Comparison of ENCODE assay signal across 2 cellular contexts in the genomic region with DNA sequence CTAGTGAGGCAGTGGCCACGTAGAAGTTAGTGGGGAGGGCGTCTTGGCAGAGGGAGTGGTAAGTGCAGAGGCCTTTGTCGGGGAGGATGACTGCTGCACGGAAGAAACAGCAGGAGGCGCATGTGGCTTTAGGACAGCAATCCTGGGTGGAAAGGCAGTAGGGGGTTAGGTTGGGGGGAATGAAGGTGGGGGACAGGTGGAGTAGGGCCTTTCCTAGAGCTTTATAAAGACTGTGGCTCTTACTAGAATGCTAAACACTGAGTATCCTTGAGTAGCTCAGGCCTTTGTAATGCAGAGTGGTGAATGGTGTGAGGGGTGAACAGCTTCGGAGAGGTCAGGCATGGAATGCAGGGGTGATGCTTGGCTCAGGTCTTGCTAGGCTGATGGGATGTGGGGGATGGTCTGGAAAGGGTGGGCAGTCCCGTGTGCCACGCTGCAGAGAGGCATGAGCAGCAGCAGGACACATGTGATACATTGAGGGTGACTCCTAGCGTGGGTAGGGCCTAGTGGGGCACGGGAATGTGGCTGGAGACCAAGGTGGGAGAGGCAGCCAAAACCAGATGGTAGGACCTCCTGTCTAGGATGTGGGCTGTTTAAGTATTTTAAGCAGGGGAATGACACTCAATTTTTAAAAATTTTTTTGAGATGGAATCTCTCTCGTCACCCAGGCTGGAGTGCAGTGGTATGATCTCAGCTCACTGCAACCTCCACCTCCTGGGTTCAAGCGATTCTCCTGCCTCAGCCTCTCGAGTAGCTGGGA.
TF ChIP-seq lines count a peak whose summit lies in the region.

No MANE protein-coding gene starts in this region.

TF ChIP-seq in H1, 55 proteins besides CTCF, POLR2A, EP300 and RAD21 (continues in another document):
- TF ChIP-seq FOSL1 (IDR thresholded peaks at IDR 0.05; ENCODE audit: insufficient read depth, low read depth, low read length) (no peak), NRF1 (IDR thresholded peaks at IDR 0.05; ENCODE audit: low read depth, low read length) (no peak), HDAC2 (IDR thresholded peaks at IDR 0.05; ENCODE audit: borderline replicate concordance in 1 of 2, low read depth in 2 of 2, low read length in 2 of 2) (peak; percentile 52 to 60; a peak in 3 of 4 replicates), ASH2L (IDR thresholded peaks at IDR 0.05; ENCODE audit: low read length) (peak; percentile 95), RFX5 (IDR thresholded peaks at IDR 0.05; ENCODE audit: borderline replicate concordance, low read depth, low read length) (no peak), EZH2 (IDR thresholded peaks at IDR 0.05; ENCODE audit: low read depth, low read length, severe bottlenecking) (no peak), SIRT6 (IDR thresholded peaks at IDR 0.05; ENCODE audit: low read length) (no peak), GABPA (IDR thresholded peaks at IDR 0.05; ENCODE audit: borderline replicate concordance, insufficient read depth, low read length) (no peak), KDM4A (IDR thresholded peaks at IDR 0.05; ENCODE audit: low read depth, low read length, severe bottlenecking) (no peak), CHD7 (IDR thresholded peaks at IDR 0.05; ENCODE audit: insufficient replicate concordance, low read length) (no peak), JUN (IDR thresholded peaks at IDR 0.05; ENCODE audit: low read depth, low read length) (no peak), SP2 (IDR thresholded peaks at IDR 0.05; ENCODE audit: low read length) (no peak), SUZ12 (IDR thresholded peaks at IDR 0.05; ENCODE audit: low read length) (no peak), USF2 (IDR thresholded peaks at IDR 0.05; ENCODE audit: low read length) (no peak)

TF ChIP-seq in HepG2, 621 proteins besides CTCF, POLR2A, EP300 and RAD21:
- no peak for TF ChIP-seq NKX3-1 (CRISPR knock-in tag; IDR thresholded peaks at IDR 0.05)
- no peak for TF ChIP-seq KDM5A (IDR thresholded peaks at IDR 0.05; ENCODE audit: borderline replicate concordance, low read length)
- no peak for TF ChIP-seq MIXL1 (CRISPR knock-in tag; IDR thresholded peaks at IDR 0.05)
- TF ChIP-seq FOSL1 (CRISPR knock-in tag; IDR thresholded peaks at IDR 0.05; ENCODE audit: borderline replicate concordance) = no peak
- TF ChIP-seq NFYC (CRISPR knock-in tag; IDR thresholded peaks at IDR 0.05) = no peak
- TF ChIP-seq, protein P1, sequence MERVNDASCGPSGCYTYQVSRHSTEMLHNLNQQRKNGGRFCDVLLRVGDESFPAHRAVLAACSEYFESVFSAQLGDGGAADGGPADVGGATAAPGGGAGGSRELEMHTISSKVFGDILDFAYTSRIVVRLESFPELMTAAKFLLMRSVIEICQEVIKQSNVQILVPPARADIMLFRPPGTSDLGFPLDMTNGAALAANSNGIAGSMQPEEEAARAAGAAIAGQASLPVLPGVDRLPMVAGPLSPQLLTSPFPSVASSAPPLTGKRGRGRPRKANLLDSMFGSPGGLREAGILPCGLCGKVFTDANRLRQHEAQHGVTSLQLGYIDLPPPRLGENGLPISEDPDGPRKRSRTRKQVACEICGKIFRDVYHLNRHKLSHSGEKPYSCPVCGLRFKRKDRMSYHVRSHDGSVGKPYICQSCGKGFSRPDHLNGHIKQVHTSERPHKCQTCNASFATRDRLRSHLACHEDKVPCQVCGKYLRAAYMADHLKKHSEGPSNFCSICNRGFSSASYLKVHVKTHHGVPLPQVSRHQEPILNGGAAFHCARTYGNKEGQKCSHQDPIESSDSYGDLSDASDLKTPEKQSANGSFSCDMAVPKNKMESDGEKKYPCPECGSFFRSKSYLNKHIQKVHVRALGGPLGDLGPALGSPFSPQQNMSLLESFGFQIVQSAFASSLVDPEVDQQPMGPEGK (CRISPR knock-in tag; IDR thresholded peaks at IDR 0.05) = no peak
- no peak for TF ChIP-seq ZNF296 (CRISPR knock-in tag; conservative IDR thresholded peaks at IDR 0.05)
- TF ChIP-seq ZNF329 (CRISPR knock-in tag; IDR thresholded peaks at IDR 0.05; ENCODE audit: low read depth) = no peak
- TF ChIP-seq, protein P2, sequence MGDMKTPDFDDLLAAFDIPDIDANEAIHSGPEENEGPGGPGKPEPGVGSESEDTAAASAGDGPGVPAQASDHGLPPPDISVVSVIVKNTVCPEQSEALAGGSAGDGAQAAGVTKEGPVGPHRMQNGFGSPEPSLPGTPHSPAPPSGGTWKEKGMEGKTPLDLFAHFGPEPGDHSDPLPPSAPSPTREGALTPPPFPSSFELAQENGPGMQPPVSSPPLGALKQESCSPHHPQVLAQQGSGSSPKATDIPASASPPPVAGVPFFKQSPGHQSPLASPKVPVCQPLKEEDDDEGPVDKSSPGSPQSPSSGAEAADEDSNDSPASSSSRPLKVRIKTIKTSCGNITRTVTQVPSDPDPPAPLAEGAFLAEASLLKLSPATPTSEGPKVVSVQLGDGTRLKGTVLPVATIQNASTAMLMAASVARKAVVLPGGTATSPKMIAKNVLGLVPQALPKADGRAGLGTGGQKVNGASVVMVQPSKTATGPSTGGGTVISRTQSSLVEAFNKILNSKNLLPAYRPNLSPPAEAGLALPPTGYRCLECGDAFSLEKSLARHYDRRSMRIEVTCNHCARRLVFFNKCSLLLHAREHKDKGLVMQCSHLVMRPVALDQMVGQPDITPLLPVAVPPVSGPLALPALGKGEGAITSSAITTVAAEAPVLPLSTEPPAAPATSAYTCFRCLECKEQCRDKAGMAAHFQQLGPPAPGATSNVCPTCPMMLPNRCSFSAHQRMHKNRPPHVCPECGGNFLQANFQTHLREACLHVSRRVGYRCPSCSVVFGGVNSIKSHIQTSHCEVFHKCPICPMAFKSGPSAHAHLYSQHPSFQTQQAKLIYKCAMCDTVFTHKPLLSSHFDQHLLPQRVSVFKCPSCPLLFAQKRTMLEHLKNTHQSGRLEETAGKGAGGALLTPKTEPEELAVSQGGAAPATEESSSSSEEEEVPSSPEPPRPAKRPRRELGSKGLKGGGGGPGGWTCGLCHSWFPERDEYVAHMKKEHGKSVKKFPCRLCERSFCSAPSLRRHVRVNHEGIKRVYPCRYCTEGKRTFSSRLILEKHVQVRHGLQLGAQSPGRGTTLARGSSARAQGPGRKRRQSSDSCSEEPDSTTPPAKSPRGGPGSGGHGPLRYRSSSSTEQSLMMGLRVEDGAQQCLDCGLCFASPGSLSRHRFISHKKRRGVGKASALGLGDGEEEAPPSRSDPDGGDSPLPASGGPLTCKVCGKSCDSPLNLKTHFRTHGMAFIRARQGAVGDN (CRISPR knock-in tag; IDR thresholded peaks at IDR 0.05) = peak; percentile 28; the same call in 1 of the 2 replicates
- TF ChIP-seq MEIS1 (CRISPR knock-in tag; IDR thresholded peaks at IDR 0.05; ENCODE audit: borderline replicate concordance) = no peak
- peak; percentile 43 for TF ChIP-seq RBM22 (optimal IDR thresholded peaks at IDR 0.05; ENCODE audit: low read length)
- TF ChIP-seq HNF4G (IDR thresholded peaks at IDR 0.05; ENCODE audit: borderline replicate concordance, low read depth, low read length) = no peak
- TF ChIP-seq HNF4G (CRISPR knock-in tag; IDR thresholded peaks at IDR 0.05; ENCODE audit: borderline replicate concordance, low read depth) = no peak
- TF ChIP-seq, protein P3, sequence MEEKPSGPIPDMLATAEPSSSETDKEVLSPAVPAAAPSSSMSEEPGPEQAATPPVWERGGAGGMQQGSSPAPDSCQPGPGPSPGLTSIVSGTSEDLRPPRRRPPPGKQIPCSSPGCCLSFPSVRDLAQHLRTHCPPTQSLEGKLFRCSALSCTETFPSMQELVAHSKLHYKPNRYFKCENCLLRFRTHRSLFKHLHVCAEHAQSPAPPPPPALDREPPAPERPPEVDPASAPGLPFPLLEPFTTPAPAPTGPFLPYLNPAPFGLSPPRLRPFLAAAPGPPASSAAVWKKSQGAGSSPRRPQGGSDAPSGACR (CRISPR knock-in tag; IDR thresholded peaks at IDR 0.05) = no peak
- no peak for TF ChIP-seq CEBPG (CRISPR knock-in tag; IDR thresholded peaks at IDR 0.05)
- no peak for TF ChIP-seq SOX6 (IDR thresholded peaks at IDR 0.05)
- no peak for TF ChIP-seq SOX6 (CRISPR knock-in tag; IDR thresholded peaks at IDR 0.05)
- TF ChIP-seq STAG1 (CRISPR knock-in tag; IDR thresholded peaks at IDR 0.05) = peak; percentile 39
- no peak for TF ChIP-seq PPARG (CRISPR knock-in tag; conservative IDR thresholded peaks at IDR 0.05)
- TF ChIP-seq THAP11 (CRISPR knock-in tag; IDR thresholded peaks at IDR 0.05) = no peak
- TF ChIP-seq ZNF616 (CRISPR knock-in tag; IDR thresholded peaks at IDR 0.05; ENCODE audit: low read depth) = no peak
- TF ChIP-seq ZNF407 (CRISPR knock-in tag; IDR thresholded peaks at IDR 0.05; ENCODE audit: not compliant biosample characterization) = no peak
- no peak for TF ChIP-seq KAT2B (IDR thresholded peaks at IDR 0.05; ENCODE audit: borderline replicate concordance, low read depth, low read length)
- no peak for TF ChIP-seq NCOA2 (CRISPR knock-in tag; IDR thresholded peaks at IDR 0.05)
- TF ChIP-seq KLF11 (CRISPR knock-in tag; IDR thresholded peaks at IDR 0.05) = no peak
- no peak for TF ChIP-seq ZBTB38 (CRISPR knock-in tag; IDR thresholded peaks at IDR 0.05)
- TF ChIP-seq MAFF (IDR thresholded peaks at IDR 0.05; ENCODE audit: low read depth, low read length) = no peak
